ENCODE assay signal across 8 cellular contexts in genomic region chr14:21104448-21105060, GRCh38. TPM values are rescaled to one million over a fixed set of nuclear protein-coding genes. Genes with fewer than 3 reads are reported as not detected.
A peak's percentile ranks its signal among the peaks of the same experiment; 100 is the strongest.
DNase-seq lines count a peak whose midpoint lies in the region; ATAC-seq and TF ChIP-seq lines count a peak whose summit lies in the region.

No MANE protein-coding gene starts in this region.

- TF ChIP-seq CTCF in GM12872 (IDR thresholded peaks at IDR 0.05; ENCODE audit: insufficient read depth, low read depth, low read length) (peak; percentile 90), MCF 10A (IDR thresholded peaks at IDR 0.05; ENCODE audit: unreplicated experiment) (peak; percentile 89)

- no peak for TF ChIP-seq POLR2A in GM18505 (IDR thresholded peaks at IDR 0.05; ENCODE audit: borderline replicate concordance, extremely low read depth, insufficient read depth, insufficient read length)

- no TSS peak for BruUV-seq in MCF 10A (replicated peaks; lab: Mats Ljungman, UMichigan)

- intact Hi-C loops in MCF 10A (cut with micrococcal nuclease): loop anchor here (1.0 to 5.0 kb wide), 5 partner anchors 12 to 422 kb away; partner anchors contain the start of gene RNASE4

- peaks cover 46% of the 10 kb centered on the region for H3K4me1 Mint-ChIP-seq in MCF 10A (ENCODE audit: insufficient read depth, unreplicated experiment)

- H3K4me3 ChIP-seq in iPS-18c (ENCODE audit: insufficient read depth, low read depth, low read length) (peak overlapping the region; percentile 86), skeletal muscle cell (ENCODE audit: low read depth, low read length) (peak overlapping the region; percentile 71)

- no peaks in the 10 kb centered on the region for H3K9me3 ChIP-seq in iPS-18c (ENCODE audit: control insufficient read depth, insufficient read depth, low read length)

- ATAC-seq in HG02798 (IDR thresholded peaks at IDR 0.05; ENCODE audit: poor library complexity, unreplicated experiment) (peak; percentile 40), GM18505 (IDR thresholded peaks at IDR 0.05; ENCODE audit: unreplicated experiment) (no peak)

- H3K4me3 Mint-ChIP-seq in MCF 10A (ENCODE audit: unreplicated experiment): peak overlapping the region; percentile 84

- no peaks in the 10 kb centered on the region for H3K36me3 Mint-ChIP-seq in MCF 10A (ENCODE audit: insufficient read depth, unreplicated experiment)

- no peaks in the 10 kb centered on the region for H3K27me3 Mint-ChIP-seq in MCF 10A (ENCODE audit: insufficient read depth, unreplicated experiment)

- POLR2A ChIA-PET in MCF 10A (lab: Yijun Ruan, JAX): interaction anchor here (0.6 to 5.2 kb wide), 16 partner anchors 9 to 691 kb away, joined by 3 to 44 read pairs (median 7); partner anchors contain the start of genes ARHGEF40, RNASE4, RNASE7 and TEP1

- DNase-seq in NCI-H187 (lab: John Stamatoyannopoulos, UW) (peak; percentile 70 to 72), T-helper 9 cell (peak; percentile 55), MCF 10A (ENCODE audit: unreplicated experiment) (peak; percentile 85), skeletal muscle cell (ENCODE audit: low read depth) (peak; percentile 64)

- H3K9me3 Mint-ChIP-seq in MCF 10A (ENCODE audit: unreplicated experiment): no peaks in the 10 kb centered on the region

- CTCF ChIA-PET in MCF 10A (lab: Yijun Ruan, JAX): interaction anchor here (0.6 to 10.5 kb wide), 35 partner anchors 10 to 643 kb away, joined by 3 to 248 read pairs (median 9); partner anchors contain the start of genes ARHGEF40, PIP4P1, RNASE4 and RNASE7

- H3K27ac Mint-ChIP-seq in MCF 10A (ENCODE audit: low read depth, unreplicated experiment): peak overlapping the region; percentile 67

RNA-seq across cellular contexts. Expression of gene TMEM253, which starts 3.7 kb away (rescaled TPM):
- total RNA-seq in MCF 10A (2022): 0.59 and 1.6 TPM in 2 replicates

RNA-seq across cellular contexts. Expression of gene ZNF219, which starts 6.1 kb away (rescaled TPM):
- total RNA-seq in MCF 10A (2022): 18.4 and 33.8 TPM in 2 replicates

RNA-seq across cellular contexts. Expression of gene ARHGEF40, which starts 34.5 kb away (rescaled TPM):
- total RNA-seq in MCF 10A (2022): 3.6 and 6.7 TPM in 2 replicates

RNA-seq across cellular contexts. Expression of gene RNASE8, which starts 46.9 kb away (rescaled TPM):
- not detected in 2 replicates for total RNA-seq in MCF 10A (2022)

RNA-seq across cellular contexts. Expression of gene OR5AU1, which starts 51.3 kb away (rescaled TPM):
- not detected in 2 replicates for total RNA-seq in MCF 10A (2022)
